Comparison of ENCODE assay signal across 1 cellular context in genomic region chr1:26281091-26281958, GRCh38.
A peak's percentile ranks its signal among the peaks of the same experiment; 100 is the strongest.
TF ChIP-seq lines count a peak whose summit lies in the region.

No MANE protein-coding gene starts in this region.

TF ChIP-seq in IMR-90, 13 proteins besides CTCF, POLR2A, EP300 and RAD21:
- no peak for TF ChIP-seq SMC3 (IDR thresholded peaks at IDR 0.05; ENCODE audit: low read depth, low read length)
- no peak for TF ChIP-seq MXI1 (IDR thresholded peaks at IDR 0.05; ENCODE audit: borderline replicate concordance, low read depth, low read length)
- TF ChIP-seq USF2 (IDR thresholded peaks at IDR 0.05; ENCODE audit: low read depth, low read length): no peak
- TF ChIP-seq MAZ (IDR thresholded peaks at IDR 0.05; ENCODE audit: borderline replicate concordance, low read depth, low read length): no peak
- peak; percentile 72 for TF ChIP-seq CEBPB (IDR thresholded peaks at IDR 0.05; ENCODE audit: low read depth, low read length)
- TF ChIP-seq CHD1 (IDR thresholded peaks at IDR 0.05; ENCODE audit: low read depth, low read length): no peak
- no peak for TF ChIP-seq MAFK (IDR thresholded peaks at IDR 0.05; ENCODE audit: low read depth, low read length)
